Comparison of ENCODE assay signal across 8 cellular contexts in the genomic region with DNA sequence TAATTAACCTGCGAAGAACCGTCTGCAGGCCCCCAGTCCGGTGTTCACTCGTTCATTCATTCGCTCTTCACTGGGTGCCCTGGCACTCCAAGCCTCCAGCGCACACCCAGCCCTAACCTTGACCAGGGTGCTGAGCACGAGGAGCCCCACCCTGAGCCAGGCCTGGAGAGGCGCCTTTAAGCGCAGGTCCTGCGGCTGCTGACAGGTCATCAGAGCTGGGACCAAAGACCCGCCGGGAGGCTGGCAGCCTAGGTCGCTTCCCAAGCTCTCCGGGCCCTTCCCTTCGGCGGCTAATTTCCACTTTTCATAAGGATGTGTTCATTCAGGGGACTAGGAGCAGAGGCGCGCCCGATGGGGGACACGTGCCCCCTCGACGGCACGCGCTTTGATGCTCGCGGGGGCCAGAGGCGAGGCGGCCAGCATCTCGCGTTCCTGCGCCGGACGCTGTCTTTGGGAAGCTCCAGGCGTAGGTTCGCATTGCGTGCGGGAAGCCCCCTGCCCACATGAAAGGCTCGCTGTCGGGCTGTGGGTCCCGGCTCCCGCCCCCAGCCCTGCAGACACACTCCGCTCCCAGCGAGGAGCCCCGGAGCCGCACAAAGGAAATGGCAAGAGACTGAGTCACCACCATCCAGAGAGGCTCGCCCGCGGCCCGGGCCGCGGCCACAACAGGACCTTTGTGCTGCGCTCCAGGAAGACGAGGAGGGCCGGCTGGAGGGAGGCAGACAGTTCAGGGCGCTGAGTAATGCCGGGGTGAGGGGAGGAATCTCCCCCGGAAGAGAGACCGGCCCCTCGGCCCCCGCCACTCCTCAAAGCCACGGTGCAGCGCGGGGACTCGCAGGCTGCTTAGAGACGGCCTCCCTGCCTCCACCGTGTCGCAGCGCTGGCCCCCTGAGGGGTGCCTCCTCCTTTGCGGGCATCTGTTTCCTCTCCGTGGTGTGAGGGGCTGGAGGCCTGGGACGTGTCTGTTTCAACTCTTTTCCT.
DNase-seq lines count a peak whose midpoint lies in the region; ATAC-seq and TF ChIP-seq lines count a peak whose summit lies in the region.

No MANE protein-coding gene starts in this region.

- intact Hi-C loops in posterior vena cava (cut with DNase I), result loop anchor here in 1 of 2 donors (10.0 kb wide), 1 partner anchor 2005 kb away; no protein-coding TSS in a partner anchor

- no peak for TF ChIP-seq CTCF in foreskin keratinocyte (conservative IDR thresholded peaks at IDR 0.05)

- DNase-seq in H7 (peak; percentile 82), SW480 (ENCODE audit: low spot score) (peak; percentile 96), foreskin keratinocyte (peak; percentile 64 to 78), posterior vena cava (ENCODE audit: low spot score) (peak; percentile 88), hippocampal formation (lab: John Stamatoyannopoulos, UW) (no peak), NCI-H1048 (lab: John Stamatoyannopoulos, UW) (no peak)

- no peaks in the 10 kb centered on the region for H3K36me3 ChIP-seq in H7 (replicated peaks; ENCODE audit: control insufficient read depth, insufficient read depth, low read length)

- H3K27me3 ChIP-seq in H7 (ENCODE audit: control insufficient read depth, insufficient read depth, low read length) (peaks cover 18% of the 10 kb centered on the region), foreskin keratinocyte (no peaks in the 10 kb centered on the region)

- H3K27ac ChIP-seq in foreskin keratinocyte, result peak overlapping the region; percentile 91

- H3K4me1 ChIP-seq in foreskin keratinocyte, result peaks cover 27% of the 10 kb centered on the region

- ATAC-seq in foreskin keratinocyte (peak; percentile 49), HG02973 (IDR thresholded peaks at IDR 0.05; ENCODE audit: unreplicated experiment) (no peak), GM21528 (IDR thresholded peaks at IDR 0.05; ENCODE audit: low FRiP score, unreplicated experiment) (no peak)

- no peak overlapping the region; the same call in 1 of the 2 replicates for H3K4me3 ChIP-seq in H7 (ENCODE audit: insufficient read depth, low read depth, low read length)

Comparison
In these comparisons a context has a peak if more than half of its experiments do, and no peak if none do; other contexts are left out.
1. DNase-seq: peak in H7 (single experiment), SW480 (single experiment), foreskin keratinocyte (2 of 2) and posterior vena cava (single experiment); none in hippocampal formation (0 of 2) and NCI-H1048 (single experiment).